In the genomic region with DNA sequence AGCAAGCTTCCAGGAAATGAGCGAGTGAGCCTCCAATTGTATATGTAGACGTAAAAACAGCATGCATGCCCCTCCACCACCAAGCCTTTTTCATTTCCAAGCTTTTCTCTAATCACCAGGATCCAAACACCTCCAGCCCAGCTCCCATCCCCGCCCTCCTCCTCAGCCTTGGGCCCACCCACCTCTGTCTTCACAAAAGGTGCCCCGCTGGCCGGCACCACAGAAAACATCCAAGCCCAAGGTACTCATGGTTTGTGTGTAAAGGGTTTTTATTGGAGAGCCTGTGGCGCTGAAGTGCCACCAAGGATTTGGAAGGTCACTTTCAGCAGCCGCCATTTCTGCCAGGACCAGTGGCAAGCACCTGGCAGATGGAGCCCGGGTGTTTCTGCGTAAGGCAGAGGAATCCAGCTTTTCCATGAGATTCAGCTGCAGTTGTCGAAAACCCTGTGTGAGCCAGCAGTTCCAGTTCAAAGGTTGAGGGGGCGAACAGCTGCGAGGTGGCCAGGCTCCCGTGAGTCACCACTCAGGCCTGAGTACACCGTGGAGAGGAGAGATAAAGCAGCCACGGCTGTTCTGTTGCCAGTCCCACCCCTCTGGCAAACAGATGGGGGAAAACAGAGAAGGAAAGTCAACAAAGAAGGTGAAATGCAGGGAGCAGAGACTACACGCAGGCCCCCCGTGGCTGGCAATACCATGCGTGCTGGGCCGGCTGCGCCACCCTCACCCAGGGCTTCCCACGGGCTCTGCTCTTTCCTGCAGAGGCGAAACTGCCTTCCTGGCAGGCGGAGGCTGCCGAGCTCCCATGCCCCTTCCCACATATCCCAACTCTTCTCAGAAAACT, we compare ENCODE assay signal across 9 cellular contexts. TPM values are rescaled to one million over a fixed set of nuclear protein-coding genes. Genes with fewer than 3 reads are reported as not detected.
A peak's percentile ranks its signal among the peaks of the same experiment; 100 is the strongest.
DNase-seq lines count a peak whose midpoint lies in the region; ATAC-seq and TF ChIP-seq lines count a peak whose summit lies in the region.
"Had no signal": no experiment of that assay in that cellular context is flagged by ENCODE, and none has a peak within 500 bp of the region (broad histone marks: within the 10 kb centered on the region; RNA-seq: fewer than 3 reads in every experiment).

No MANE protein-coding gene starts in this region.

- no peaks in the 10 kb centered on the region for H4K20me1 ChIP-seq in GM23248 (ENCODE audit: insufficient read depth)

- H3K9ac ChIP-seq in GM23248: no peak overlapping the region

- no peaks in the 10 kb centered on the region for H3K4me1 Mint-ChIP-seq in activated T-helper 17 cell treated with anti-CD3 and anti-CD28 coated beads, Interleukin-2, amount 50 U/mL, for 72 hours

- intact Hi-C loops in psoas muscle (cut with DNase I): loop anchor here in 1 of 2 donors (5.0 kb wide), 1 partner anchor 90 kb away; no protein-coding TSS in a partner anchor

- H2AFZ ChIP-seq in GM23248: no peak overlapping the region

- no peaks in the 10 kb centered on the region for H3F3A ChIP-seq in GM23248 (ENCODE audit: insufficient read depth)

- ATAC-seq in psoas muscle (peak; percentile 82 to 90 (median 86)), HG02759 (IDR thresholded peaks at IDR 0.05; ENCODE audit: unreplicated experiment) (no peak)
- no peak for ATAC-seq in activated T-helper 17 cell treated with anti-CD3 and anti-CD28 coated beads, Interleukin-2, amount 50 U/mL, for 72 hours (replicated peaks)
- no peak for ATAC-seq in activated naive CD4-positive, alpha-beta T cell treated with anti-CD3 and anti-CD28 coated beads, Interleukin-2, amount 50 U/mL, for 72 hours

- H3K4me3 ChIP-seq in GM23248 (no peak overlapping the region), psoas muscle (no peak overlapping the region)

- no peaks in the 10 kb centered on the region for H3K27me3 Mint-ChIP-seq in activated T-helper 17 cell treated with anti-CD3 and anti-CD28 coated beads, Interleukin-2, amount 50 U/mL, for 72 hours

- WGBS in GM23248 (ENCODE audit: low coverage in 1 of 2, low lambda C conversion rate in 2 of 2, missing lambda C conversion rate in 2 of 2), 2 experiments: 64 to 70% methylated on average over 24 of the region's 24 CpGs
- WGBS in psoas muscle, 3 donors: 55 to 73% (median 58%) methylated on average over 24 of the region's 24 CpGs

- no peak overlapping the region for H3K4me2 ChIP-seq in GM23248 (ENCODE audit: unreplicated experiment)

- H3K27ac ChIP-seq in GM23248 (no peak overlapping the region), psoas muscle (peak overlapping the region; percentile 70)

- peak; percentile 60 for DNase-seq in GM23248
- DNase-seq in NCI-H774 (lab: John Stamatoyannopoulos, UW): peak; percentile 24
- peak; percentile 22 for DNase-seq in glomerular visceral epithelial cell (ENCODE audit: extremely low spot score)
- DNase-seq in psoas muscle: peak; percentile 76 to 82
- no peak for DNase-seq in NCI-H128 (lab: John Stamatoyannopoulos, UW; ENCODE audit: unreplicated experiment)
- DNase-seq in activated naive CD4-positive, alpha-beta T cell treated with anti-CD3 and anti-CD28 coated beads, Interleukin-2, amount 50 U/mL, for 72 hours (ENCODE audit: low spot score in 2 of 2): no peak
- DNase-seq: substantia nigra had no signal

- H3K27me3 ChIP-seq in GM23248 (replicated peaks; ENCODE audit: insufficient read depth) (no peaks in the 10 kb centered on the region), psoas muscle (ENCODE audit: insufficient read depth in 3 of 3, low read length in 2 of 3) (no peaks in the 10 kb centered on the region)

- TF ChIP-seq CTCF in psoas muscle (IDR thresholded peaks at IDR 0.05): no peak

- in situ Hi-C loops in GM23248 (cut with MboI): no loop called here

- no peaks in the 10 kb centered on the region for H3K9me3 Mint-ChIP-seq in activated T-helper 17 cell treated with anti-CD3 and anti-CD28 coated beads, Interleukin-2, amount 50 U/mL, for 72 hours
- no peaks in the 10 kb centered on the region for H3K9me3 Mint-ChIP-seq in activated naive CD4-positive, alpha-beta T cell treated with anti-CD3 and anti-CD28 coated beads, Interleukin-2, amount 50 U/mL, for 72 hours

- H3K9me3 ChIP-seq in GM23248 (ENCODE audit: low read depth) (no peaks in the 10 kb centered on the region), psoas muscle (no peaks in the 10 kb centered on the region)

- H3K79me2 ChIP-seq in GM23248 (ENCODE audit: insufficient read depth): no peaks in the 10 kb centered on the region

- H3K9me2 ChIP-seq in GM23248 (ENCODE audit: insufficient read depth): no peaks in the 10 kb centered on the region

- no peak overlapping the region for H3K4me3 Mint-ChIP-seq in activated T-helper 17 cell treated with anti-CD3 and anti-CD28 coated beads, Interleukin-2, amount 50 U/mL, for 72 hours

- H3K4me1 ChIP-seq in GM23248 (ENCODE audit: insufficient read depth) (peaks cover 5% of the 10 kb centered on the region; the same call in 1 of the 2 replicates), psoas muscle (peaks cover 23% of the 10 kb centered on the region)

- H3K36me3 ChIP-seq in GM23248 (ENCODE audit: low read depth): no peaks in the 10 kb centered on the region
- H3K36me3 ChIP-seq in psoas muscle (ENCODE audit: insufficient read depth in 1 of 2, low read depth in 1 of 2): no peaks in the 10 kb centered on the region

- no peak overlapping the region for H3K27ac Mint-ChIP-seq in activated T-helper 17 cell treated with anti-CD3 and anti-CD28 coated beads, Interleukin-2, amount 50 U/mL, for 72 hours
- peak overlapping the region in 1 of 2 donors; percentile 37 for H3K27ac Mint-ChIP-seq in activated naive CD4-positive, alpha-beta T cell treated with anti-CD3 and anti-CD28 coated beads, Interleukin-2, amount 50 U/mL, for 72 hours

- H3K36me3 Mint-ChIP-seq in activated T-helper 17 cell treated with anti-CD3 and anti-CD28 coated beads, Interleukin-2, amount 50 U/mL, for 72 hours (ENCODE audit: low read depth): no peaks in the 10 kb centered on the region
- H3K36me3 Mint-ChIP-seq in activated naive CD4-positive, alpha-beta T cell treated with anti-CD3 and anti-CD28 coated beads, Interleukin-2, amount 50 U/mL, for 72 hours: no peaks in the 10 kb centered on the region

RNA-seq across cellular contexts. Expression of a gene that starts 38.2 kb away (rescaled TPM):
- total RNA-seq in GM23248 (2014; rRNA removed; shearing (Covaris generic)): 1.9 and 4.4 TPM in 2 replicates
- 1.8 and 3.1 TPM in 2 replicates for polyA plus RNA-seq in GM23248 (2016; fragmentation: Nextera tagmentation; extraction: Ambion mirVana)
- total RNA-seq in psoas muscle: 10 to 100 TPM in 3 of 4 donors, 1 to 10 TPM in 1; 9.5 to 22.1 (median 12.2) TPM
- 10 to 100 TPM in 1 of 3 donors, 1 to 10 TPM in 2; 7.6 to 12.1 (median 7.8) TPM for polyA plus RNA-seq in psoas muscle
- total RNA-seq in activated T-helper 17 cell treated with anti-CD3 and anti-CD28 coated beads, Interleukin-2, amount 50 U/mL, for 72 hours: 1 to 10 TPM; 5.7 to 7.0 TPM
- 1 to 10 TPM; 3.9 to 5.3 TPM for total RNA-seq in activated naive CD4-positive, alpha-beta T cell treated with anti-CD3 and anti-CD28 coated beads, Interleukin-2, amount 50 U/mL, for 72 hours

Comparison
In these comparisons a context has a peak if more than half of its experiments do, and no peak if none do; other contexts are left out.
1. DNase-seq: peak in GM23248 (single experiment), NCI-H774 (single experiment), glomerular visceral epithelial cell (single experiment) and psoas muscle (2 of 2); none in NCI-H128 (single experiment) and activated naive CD4-positive, alpha-beta T cell treated with anti-CD3 and anti-CD28 coated beads, Interleukin-2, amount 50 U/mL, for 72 hours (0 of 2).
2. ATAC-seq: peak in psoas muscle (4 of 4); none in activated T-helper 17 cell treated with anti-CD3 and anti-CD28 coated beads, Interleukin-2, amount 50 U/mL, for 72 hours (single experiment), HG02759 (single experiment) and activated naive CD4-positive, alpha-beta T cell treated with anti-CD3 and anti-CD28 coated beads, Interleukin-2, amount 50 U/mL, for 72 hours (0 of 2).